In genomic region chr10:35390441-35390840, GRCh38 we compare ENCODE assay signal across 16 cellular contexts. TPM values are rescaled to one million over a fixed set of nuclear protein-coding genes. Genes with fewer than 3 reads are reported as not detected.
DNase-seq lines count a peak whose midpoint lies in the region; ATAC-seq and TF ChIP-seq lines count a peak whose summit lies in the region.
"Had no signal": no experiment of that assay in that cellular context is flagged by ENCODE, and none has a peak within 500 bp of the region (broad histone marks: within the 10 kb centered on the region; RNA-seq: fewer than 3 reads in every experiment).

No MANE protein-coding gene starts in this region.

- WGBS in right cardiac atrium: 89% methylated on average over 1 of the region's 1 CpG
- 10 to 13% methylated on average over 1 of the region's 1 CpG for WGBS in aorta, 2 donors

- H3K27ac ChIP-seq in left ventricle myocardium inferior (replicated peaks) (peak overlapping the region; percentile 85), right cardiac atrium (ENCODE audit: low read length) (peak overlapping the region; percentile 55), aorta (ENCODE audit: low read depth in 1 of 2, low read length in 2 of 2) (peak overlapping the region in 1 of 2 donors; percentile 50)
- H3K27ac ChIP-seq: C4-2B, HL-60 had no signal

- H3K9me3 ChIP-seq in left ventricle myocardium inferior (replicated peaks) (peaks cover 20% of the 10 kb centered on the region), right cardiac atrium (ENCODE audit: control insufficient read depth, low read length) (no peaks in the 10 kb centered on the region), aorta (ENCODE audit: control insufficient read depth, low read length) (peaks cover 3% of the 10 kb centered on the region)

- TF ChIP-seq CTCF in left ventricle myocardium inferior (IDR thresholded peaks at IDR 0.05; ENCODE audit: borderline replicate concordance) (no peak), chondrocyte (IDR thresholded peaks at IDR 0.05) (no peak)

- intact Hi-C loops in left ventricle myocardium inferior (cut with micrococcal nuclease): no loop called here
- intact Hi-C loops in Right ventricle myocardium inferior (cut with DNase I): loop anchor here (5.0 kb wide), 1 partner anchor 53 kb away; the partner anchor contains the start of gene CCNY
- intact Hi-C loops in right cardiac atrium (cut with DNase I): no loop called here
- intact Hi-C loops in aorta (cut with DNase I): loop anchor here in 1 of 2 donors (1.0 kb wide), 1 partner anchor 11 kb away; no protein-coding TSS in a partner anchor

- H3K27me3 Mint-ChIP-seq in chondrocyte (ENCODE audit: low read depth): no peaks in the 10 kb centered on the region
- H3K27me3 Mint-ChIP-seq in effector memory CD8-positive, alpha-beta T cell: no peaks in the 10 kb centered on the region
- H3K27me3 Mint-ChIP-seq: B cell had no signal

- H3K4me1 Mint-ChIP-seq in chondrocyte (ENCODE audit: low read depth): peaks cover 58% of the 10 kb centered on the region
- H3K4me1 Mint-ChIP-seq in effector memory CD8-positive, alpha-beta T cell (ENCODE audit: low read depth in 2 of 2): peaks cover 37 to 63% of the 10 kb centered on the region in 2 donors

- no peaks in the 10 kb centered on the region for H3K36me3 Mint-ChIP-seq in chondrocyte (ENCODE audit: low read depth)
- peaks cover 3% of the 10 kb centered on the region for H3K36me3 Mint-ChIP-seq in effector memory CD8-positive, alpha-beta T cell (ENCODE audit: insufficient read depth)

- H3K36me3 ChIP-seq in left ventricle myocardium inferior (peaks cover 4% of the 10 kb centered on the region), aorta (ENCODE audit: control insufficient read depth in 1 of 2, insufficient read depth in 2 of 2, low read length in 1 of 2) (no peaks in the 10 kb centered on the region)

- peak overlapping the region; percentile 74 for H3K27ac Mint-ChIP-seq in chondrocyte (ENCODE audit: unreplicated experiment)
- H3K27ac Mint-ChIP-seq in effector memory CD8-positive, alpha-beta T cell: no peak overlapping the region
- H3K27ac Mint-ChIP-seq: B cell; CD8-positive, alpha-beta T cell had no signal

- no peak overlapping the region for H3K4me3 Mint-ChIP-seq in chondrocyte (ENCODE audit: unreplicated experiment)
- no peak overlapping the region for H3K4me3 Mint-ChIP-seq in effector memory CD8-positive, alpha-beta T cell
- H3K4me3 Mint-ChIP-seq: B cell; CD8-positive, alpha-beta T cell had no signal

- no peak overlapping the region for H3K4me3 ChIP-seq in left ventricle myocardium inferior
- H3K4me3 ChIP-seq in right cardiac atrium (ENCODE audit: low read length): no peak overlapping the region
- no peak overlapping the region for H3K4me3 ChIP-seq in aorta (ENCODE audit: low read length in 2 of 2)

- peaks cover 98% of the 10 kb centered on the region for H3K4me1 ChIP-seq in left ventricle myocardium inferior
- peaks cover 22% of the 10 kb centered on the region for H3K4me1 ChIP-seq in right cardiac atrium (ENCODE audit: control insufficient read depth, insufficient read depth, low read length)
- peaks cover 0 to 1% of the 10 kb centered on the region in 2 donors for H3K4me1 ChIP-seq in aorta (ENCODE audit: control insufficient read depth in 1 of 2, insufficient read depth in 2 of 2, low read length in 2 of 2)

- DNase-seq in left ventricle myocardium inferior (no peak), Right ventricle myocardium inferior (ENCODE audit: missing footprints) (no peak), chondrocyte (ENCODE audit: low spot score) (no peak), right cardiac atrium (no peak), aorta (no peak), NCI-H2081 (lab: John Stamatoyannopoulos, UW) (no peak)
- DNase-seq in effector memory CD8-positive, alpha-beta T cell: no peak
- DNase-seq: Caco-2; CD8-positive, alpha-beta T cell; DMS53; GF-D8 had no signal

- H3K9me3 Mint-ChIP-seq in chondrocyte (ENCODE audit: low read depth): peaks cover 14% of the 10 kb centered on the region
- H3K9me3 Mint-ChIP-seq in effector memory CD8-positive, alpha-beta T cell: no peaks in the 10 kb centered on the region

- ATAC-seq in Right ventricle myocardium inferior (no peak), right cardiac atrium (peak in 1 of 2 donors; percentile 20), aorta (ENCODE audit: low FRiP score) (peak; percentile 67), GM21786 (IDR thresholded peaks at IDR 0.05; ENCODE audit: unreplicated experiment) (no peak)
- ATAC-seq in effector memory CD8-positive, alpha-beta T cell (replicated peaks): no peak
- ATAC-seq: CD8-positive, alpha-beta T cell; HCT116 had no signal

- no peaks in the 10 kb centered on the region for H3K27me3 ChIP-seq in left ventricle myocardium inferior (ENCODE audit: low read depth)
- no peaks in the 10 kb centered on the region for H3K27me3 ChIP-seq in right cardiac atrium (ENCODE audit: control insufficient read depth, insufficient read depth)
- no peaks in the 10 kb centered on the region for H3K27me3 ChIP-seq in aorta (ENCODE audit: control insufficient read depth in 1 of 2, insufficient read depth in 2 of 2, low read length in 1 of 2)

RNA-seq across cellular contexts. Expression of gene CCNY, which starts 54.1 kb away (rescaled TPM):
- total RNA-seq in left ventricle myocardium inferior: 81.1 TPM
- total RNA-seq in Right ventricle myocardium inferior: 91.8 TPM
- total RNA-seq in chondrocyte: 68.7 to 76.0 TPM (median 74.6 TPM) in 3 replicates
- 10 to 100 TPM; 63.7 to 72.1 (median 66.8) TPM for total RNA-seq in right cardiac atrium
- polyA plus RNA-seq in right cardiac atrium: 27.7 TPM
- 10 to 100 TPM; 71.9 to 95.9 TPM for total RNA-seq in aorta
- 10 to 100 TPM; 25.5 to 36.8 TPM for polyA plus RNA-seq in aorta
